In genomic region chr9:81999806-82000205, GRCh38 we compare ENCODE assay signal across 21 cellular contexts. TPM values are rescaled to one million over a fixed set of nuclear protein-coding genes. Genes with fewer than 3 reads are reported as not detected.
"Had no signal": no experiment of that assay in that cellular context is flagged by ENCODE, and none has a peak within 500 bp of the region (broad histone marks: within the 10 kb centered on the region; RNA-seq: fewer than 3 reads in every experiment).

No MANE protein-coding gene starts in this region.

- H3K9me3 ChIP-seq: esophagus squamous epithelium, right lobe of liver had no signal

- H3K4me3 ChIP-seq: esophagus squamous epithelium, right lobe of liver had no signal

- H3K4me1 ChIP-seq: right lobe of liver had no signal

- H3K27ac ChIP-seq: esophagus squamous epithelium, right lobe of liver had no signal

- DNase-seq: activated CD4-positive, alpha-beta T cell treated with anti-CD3 and anti-CD28 coated beads, Interleukin-2, amount 50 U/mL, for 4 hours; activated CD4-positive, CD25-positive, alpha-beta regulatory T cell treated with anti-CD3 and anti-CD28 coated beads, Interleukin-2, amount 50 U/mL, for 72 hours; activated CD8-positive, alpha-beta memory T cell treated with anti-CD3 and anti-CD28 coated beads, Interleukin-2, amount 10 ng/mL, durations not matched to agents 7 days and 5 days; activated gamma-delta T cell; activated T-cell treated with anti-CD3 and anti-CD28 coated beads, Interleukin-2, amount 50 U/mL, for 48 hours; anterior cingulate cortex; esophagus squamous epithelium; foreskin fibroblast; immature natural killer cell; natural killer cell; nucleus accumbens; right lobe of liver; stimulated activated CD4-positive, alpha-beta T cell treated with anti-CD3 and anti-CD28 coated beads, Interleukin-2, amount 100 ng/mL, for 24 hours; stimulated activated naive CD4-positive, alpha-beta T cell had no signal

- H3K36me3 ChIP-seq: esophagus squamous epithelium, right lobe of liver had no signal

- H3K27me3 ChIP-seq: esophagus squamous epithelium, right lobe of liver had no signal

RNA-seq across cellular contexts. Expression of gene SPATA31D1, which starts 11.2 kb away (rescaled TPM):
- total RNA-seq: activated CD8-positive, alpha-beta memory T cell treated with anti-CD3 and anti-CD28 coated beads, Interleukin-2, amount 10 ng/mL, durations not matched to agents 7 days and 5 days; bronchial epithelial cell; esophagus squamous epithelium; lung microvascular endothelial cell; mucosa of gallbladder; natural killer cell; progenitor cell of endocrine pancreas; right lobe of liver; T-helper 2 cell treated with Interferon-gamma antibody and Interleukin-4, amounts not matched to agents 100 ng/mL and 5 ng/mL, for 36 hours; temporal lobe; ureter had no signal

RNA-seq across cellular contexts. Expression of gene SPATA31D3, which starts 56.5 kb away (rescaled TPM):
- total RNA-seq: activated CD8-positive, alpha-beta memory T cell treated with anti-CD3 and anti-CD28 coated beads, Interleukin-2, amount 10 ng/mL, durations not matched to agents 7 days and 5 days; bronchial epithelial cell; esophagus squamous epithelium; lung microvascular endothelial cell; mucosa of gallbladder; natural killer cell; progenitor cell of endocrine pancreas; right lobe of liver; T-helper 2 cell treated with Interferon-gamma antibody and Interleukin-4, amounts not matched to agents 100 ng/mL and 5 ng/mL, for 36 hours; temporal lobe; ureter had no signal
